In the genomic region with DNA sequence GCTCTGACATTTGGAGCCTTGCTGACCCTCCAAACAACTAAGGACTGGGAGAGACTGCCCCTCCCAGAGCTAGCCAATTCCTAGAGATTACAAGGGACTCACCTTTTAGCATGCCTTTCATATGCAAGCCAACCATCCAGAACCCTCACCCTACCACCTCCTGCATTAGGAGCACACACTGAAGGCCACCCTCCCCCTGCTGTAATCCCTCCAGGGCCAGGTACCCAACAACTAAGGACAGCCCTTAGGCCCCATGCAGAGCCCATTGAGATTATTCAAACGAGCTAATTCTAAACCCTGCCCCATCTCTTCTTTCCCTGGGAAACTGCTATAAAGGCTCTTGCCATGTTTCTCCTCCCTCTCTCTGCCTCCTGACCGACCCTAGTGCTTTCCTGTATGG, we compare ENCODE assay signal across 14 cellular contexts.
DNase-seq lines count a peak whose midpoint lies in the region.
"Had no signal": no experiment of that assay in that cellular context is flagged by ENCODE, and none has a peak within 500 bp of the region (broad histone marks: within the 10 kb centered on the region; RNA-seq: fewer than 3 reads in every experiment).

No MANE protein-coding gene starts in this region.

- peaks cover 21% of the 10 kb centered on the region for H3K9me3 ChIP-seq in NT2/D1 (ENCODE audit: insufficient read depth, low read length)

- H3K9ac ChIP-seq in NT2/D1 (ENCODE audit: insufficient read length, low read depth) = no peak overlapping the region

- peaks cover 2% of the 10 kb centered on the region for H3K4me1 ChIP-seq in NT2/D1 (ENCODE audit: insufficient read depth, insufficient read length)

- H3K36me3 ChIP-seq in H7 (replicated peaks; ENCODE audit: control insufficient read depth, insufficient read depth, low read length) (no peaks in the 10 kb centered on the region), NT2/D1 (ENCODE audit: insufficient read depth, insufficient read length, low read length) (no peaks in the 10 kb centered on the region)

- DNase-seq in H7 = peak; percentile 65
- peak; percentile 96 for DNase-seq in NT2/D1 (ENCODE audit: low read depth, low spot score)
- DNase-seq in iPS DF 19.7 (ENCODE audit: low read depth, low spot score) = peak; percentile 98
- DNase-seq in iPS-NIHi7 (ENCODE audit: extremely low spot score) = peak; percentile 69
- DNase-seq in activated T-cell treated with anti-CD3 and anti-CD28 coated beads, Interleukin-2, amount 50 U/mL, for 48 hours = no peak
- no peak for DNase-seq in activated effector memory CD4-positive, alpha-beta T cell treated with Interleukin-2 at 50 U/mL for 16 hours
- DNase-seq in AG08395 (ENCODE audit: low spot score) = no peak
- no peak for DNase-seq in DMS 273 (lab: John Stamatoyannopoulos, UW; ENCODE audit: unreplicated experiment)
- DNase-seq: ACHN; C1 segment of cervical spinal cord; Calu3; CD4-positive, alpha-beta T cell; DMS79 had no signal

- H3K27me3 ChIP-seq in H7 (ENCODE audit: control insufficient read depth, insufficient read depth, low read length) = no peaks in the 10 kb centered on the region
- H3K27me3 ChIP-seq in NT2/D1 (ENCODE audit: insufficient read depth, insufficient read length) = no peaks in the 10 kb centered on the region

- H3K4me3 ChIP-seq in H7 (ENCODE audit: insufficient read depth, low read depth, low read length) = no peak overlapping the region
- H3K4me3 ChIP-seq in NT2/D1 (ENCODE audit: insufficient read length, low read depth) = no peak overlapping the region
- H3K4me3 ChIP-seq: K562 had no signal

Comparison
In these comparisons a context has a peak if more than half of its experiments do, and no peak if none do; other contexts are left out.
1. DNase-seq: peak in H7 (single experiment), NT2/D1 (single experiment), iPS DF 19.7 (single experiment) and iPS-NIHi7 (single experiment); none in activated T-cell treated with anti-CD3 and anti-CD28 coated beads, Interleukin-2, amount 50 U/mL, for 48 hours (0 of 2), activated effector memory CD4-positive, alpha-beta T cell treated with Interleukin-2 at 50 U/mL for 16 hours (single experiment), AG08395 (single experiment) and DMS 273 (single experiment).